Comparison of ENCODE assay signal across 3 cellular contexts in the genomic region with DNA sequence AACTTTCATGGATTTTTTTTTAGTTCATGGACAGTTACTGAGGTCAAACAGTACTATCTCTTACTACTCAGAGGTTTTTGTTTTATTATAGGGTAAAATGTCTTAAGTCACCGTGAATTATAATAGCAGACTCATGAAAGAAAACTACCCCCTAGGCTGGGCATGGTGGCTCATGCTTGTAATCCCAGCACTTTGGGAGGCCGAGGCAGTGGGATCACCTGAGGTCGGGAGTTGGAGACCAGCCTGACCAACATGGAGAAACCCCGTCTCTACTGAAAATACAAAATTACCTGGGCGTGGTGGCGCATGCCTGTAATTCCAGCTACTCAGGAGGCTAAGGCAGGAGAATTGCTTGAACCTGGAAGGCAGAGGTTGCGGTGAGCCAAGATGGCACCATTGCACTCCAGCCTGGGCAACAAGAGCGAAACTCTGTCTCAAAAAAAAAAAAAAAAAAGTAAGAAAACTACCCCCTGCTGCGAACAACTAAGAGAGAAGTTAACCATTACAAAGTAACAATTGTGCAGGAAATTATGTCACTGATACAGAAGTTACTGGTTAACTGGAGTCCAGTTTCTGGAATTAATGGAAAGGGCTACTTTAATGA. TPM values are rescaled to one million over a fixed set of nuclear protein-coding genes. Genes with fewer than 3 reads are reported as not detected.
"Had no signal": no experiment of that assay in that cellular context is flagged by ENCODE, and none has a peak within 500 bp of the region (broad histone marks: within the 10 kb centered on the region; RNA-seq: fewer than 3 reads in every experiment).

No MANE protein-coding gene starts in this region.

RNA-seq across cellular contexts. Expression of a gene that starts 25.1 kb away (rescaled TPM):
- total RNA-seq: left ventricle myocardium inferior, right cardiac atrium had no signal
- polyA plus RNA-seq: naive thymus-derived CD4-positive, alpha-beta T cell; right cardiac atrium had no signal
